In the genomic region with DNA sequence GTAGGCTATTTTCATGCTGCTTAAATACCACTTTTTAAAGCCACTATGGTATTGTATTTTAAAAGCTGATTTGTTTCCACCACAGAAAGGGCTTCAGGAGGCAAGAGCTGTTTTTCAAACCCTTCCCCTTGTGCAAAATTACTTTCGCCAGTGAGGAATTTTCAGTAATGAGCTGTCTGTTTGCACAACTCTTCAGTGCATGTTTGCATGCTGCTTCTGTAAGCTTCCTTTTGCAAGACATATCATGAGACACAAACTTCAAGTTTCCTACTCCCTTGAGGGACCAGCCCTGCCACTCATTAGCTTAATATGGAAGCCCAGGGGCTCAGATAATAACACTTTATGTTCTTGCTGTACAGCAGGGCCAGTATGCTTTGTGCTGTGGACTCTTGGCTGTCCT, we compare ENCODE assay signal across 13 cellular contexts.
A peak's percentile ranks its signal among the peaks of the same experiment; 100 is the strongest.
DNase-seq lines count a peak whose midpoint lies in the region; ATAC-seq and TF ChIP-seq lines count a peak whose summit lies in the region.
"Had no signal": no experiment of that assay in that cellular context is flagged by ENCODE, and none has a peak within 500 bp of the region (broad histone marks: within the 10 kb centered on the region; RNA-seq: fewer than 3 reads in every experiment).

No MANE protein-coding gene starts in this region.

- no peaks in the 10 kb centered on the region for H3K9me2 ChIP-seq in PC-3 (replicated peaks; ENCODE audit: low read length)

- peaks cover 23% of the 10 kb centered on the region for H3K4me1 ChIP-seq in PC-3 (ENCODE audit: insufficient read depth, low read length)

- intact Hi-C loops in PC-3 (cut with micrococcal nuclease): loop anchor here (1.0 to 5.0 kb wide), 5 partner anchors 105 to 604 kb away; partner anchors contain the start of gene TNIK

- H3K9ac ChIP-seq in PC-3 (ENCODE audit: low read length): no peak overlapping the region

- H4K20me1 ChIP-seq in PC-3 (ENCODE audit: low read length): no peaks in the 10 kb centered on the region

- no peaks in the 10 kb centered on the region for H3K9me3 ChIP-seq in PC-3 (ENCODE audit: low read length)
- H3K9me3 ChIP-seq: psoas muscle had no signal

- H3K79me2 ChIP-seq in PC-3 (ENCODE audit: low read length): no peaks in the 10 kb centered on the region

- peak; percentile 83 for ATAC-seq in PC-3
- ATAC-seq in GM18867 (IDR thresholded peaks at IDR 0.05; ENCODE audit: unreplicated experiment): no peak
- no peak for ATAC-seq in GM18498 (IDR thresholded peaks at IDR 0.05; ENCODE audit: unreplicated experiment)
- no peak for ATAC-seq in GM21717 (IDR thresholded peaks at IDR 0.05; ENCODE audit: unreplicated experiment)

- no peaks in the 10 kb centered on the region for H3F3A ChIP-seq in PC-3 (ENCODE audit: low read length, unreplicated experiment)

- no peak for TF ChIP-seq CTCF in AG10803 (conservative IDR thresholded peaks at IDR 0.05; ENCODE audit: low read length)
- TF ChIP-seq CTCF in PC-3 (conservative IDR thresholded peaks at IDR 0.05; ENCODE audit: low read depth, low read length): no peak
- no peak for TF ChIP-seq CTCF in foreskin fibroblast (IDR thresholded peaks at IDR 0.05; ENCODE audit: low read depth, low read length)

- no peaks in the 10 kb centered on the region for H3K27me3 ChIP-seq in PC-3 (ENCODE audit: low read length)

- CTCF ChIA-PET in PC-3 (lab: Charles Lee): interaction anchor here (0.6 to 1.5 kb wide), 6 partner anchors 27 to 751 kb away, joined by 3 read pairs; no protein-coding TSS in a partner anchor

- H2AFZ ChIP-seq in PC-3 (ENCODE audit: low read length): peak overlapping the region; percentile 27; the same call in 1 of the 2 replicates

- peak overlapping the region; percentile 9 for H3K4me2 ChIP-seq in PC-3 (ENCODE audit: low read length)

- H3K36me3 ChIP-seq in PC-3 (ENCODE audit: low read depth, low read length): no peaks in the 10 kb centered on the region

- POLR2A ChIA-PET in PC-3 (lab: Charles Lee; ENCODE audit: unreplicated experiment): interaction anchor here (0.5 kb wide), 1 partner anchor 510 kb away, joined by 5 read pairs; no protein-coding TSS in a partner anchor

- no peak overlapping the region for H3K27ac ChIP-seq in PC-3 (ENCODE audit: low read length)
- H3K27ac ChIP-seq: psoas muscle had no signal

- H3K4me3 ChIP-seq in AG10803 (ENCODE audit: low read length) (no peak overlapping the region), PC-3 (ENCODE audit: low read length) (no peak overlapping the region), foreskin fibroblast (ENCODE audit: low read depth in 1 of 2, low read length in 2 of 2) (no peak overlapping the region)
- H3K4me3 ChIP-seq: psoas muscle had no signal

- DNase-seq in AG10803 (ENCODE audit: low read depth) (peak; percentile 64), GM03348 (ENCODE audit: low spot score) (peak; percentile 17), PC-3 (peak; percentile 66), foreskin fibroblast (peak; percentile 44 to 57), NCI-H345 treated with DMSO at 0.1 percent for 48 hours (lab: John Stamatoyannopoulos, UW; ENCODE audit: unreplicated experiment) (no peak)
- DNase-seq: activated CD4-positive, alpha-beta memory T cell treated with anti-CD3 and anti-CD28 coated beads for 36 hours; CD4-positive, alpha-beta T cell; H7; NCI-H1048; psoas muscle had no signal

- no TSS peak for BruUV-seq in PC-3 (replicated peaks; lab: Mats Ljungman, UMichigan)
